Comparison of ENCODE assay signal across 1 cellular context in genomic region chr5:74625742-74626241, GRCh38.
TF ChIP-seq lines count a peak whose summit lies in the region.

No MANE protein-coding gene starts in this region.

TF ChIP-seq in neural cell, 6 proteins besides CTCF, POLR2A, EP300 and RAD21:
- no peak for TF ChIP-seq REST (IDR thresholded peaks at IDR 0.05; ENCODE audit: borderline replicate concordance)
- TF ChIP-seq EZH2 (IDR thresholded peaks at IDR 0.05; ENCODE audit: borderline replicate concordance, insufficient read depth, low read length, poor library complexity, severe bottlenecking) = no peak
- TF ChIP-seq MXI1 (conservative IDR thresholded peaks at IDR 0.05; ENCODE audit: poor library complexity, severe bottlenecking) = no peak
